ENCODE assay signal across 32 cellular contexts in genomic region chr14:104996483-104996882, GRCh38. TPM values are rescaled to one million over a fixed set of nuclear protein-coding genes. Genes with fewer than 3 reads are reported as not detected.
"Had no signal": no experiment of that assay in that cellular context is flagged by ENCODE, and none has a peak within 500 bp of the region (broad histone marks: within the 10 kb centered on the region; RNA-seq: fewer than 3 reads in every experiment).

No MANE protein-coding gene starts in this region.

- H3K4me3 Mint-ChIP-seq: activated B cell treated with CpG ODN at 0.5 μM for 24 hours; activated CD8-positive, alpha-beta T cell treated with anti-CD3 and anti-CD28 coated beads for 36 hours; activated naive CD8-positive, alpha-beta T cell; activated T-cell treated with anti-CD3 and anti-CD28 coated beads, Interleukin-2, amount 50 U/mL, for 4 hours; activated T-helper 17 cell treated with anti-CD3 and anti-CD28 coated beads, Interleukin-2, amount 50 U/mL, for 72 hours; central memory CD8-positive, alpha-beta T cell; effector memory CD8-positive, alpha-beta T cell; T-cell; T-helper 1 cell treated with Interleukin-12 subunit alpha and Interleukin-12 subunit beta and Interleukin-4 antibody, amounts not matched to agents 30 μg/mL and 1 μg/mL, for 36 hours had no signal

- H3K27me3 ChIP-seq: brain microvascular endothelial cell, esophagus muscularis mucosa, foreskin keratinocyte, gastrocnemius medialis had no signal

- H3K27ac ChIP-seq: brain microvascular endothelial cell, esophagus muscularis mucosa, foreskin keratinocyte, gastrocnemius medialis, WERI-Rb-1 had no signal

- H3K27ac Mint-ChIP-seq: activated B cell treated with CpG ODN at 0.5 μM for 24 hours; activated CD8-positive, alpha-beta T cell treated with anti-CD3 and anti-CD28 coated beads for 36 hours; activated naive CD8-positive, alpha-beta T cell; activated T-helper 17 cell treated with anti-CD3 and anti-CD28 coated beads, Interleukin-2, amount 50 U/mL, for 72 hours; T-cell; T-helper 1 cell treated with Interleukin-12 subunit alpha and Interleukin-12 subunit beta and Interleukin-4 antibody, amounts not matched to agents 30 μg/mL and 1 μg/mL, for 36 hours had no signal

- ATAC-seq: activated CD4-positive, CD25-positive, alpha-beta regulatory T cell treated with anti-CD3 and anti-CD28 coated beads, Interleukin-2, amount 50 U/mL, for 24 hours; activated CD8-positive, alpha-beta T cell treated with anti-CD3 and anti-CD28 coated beads for 36 hours; activated T-cell treated with anti-CD3 and anti-CD28 coated beads, Interleukin-2, amount 50 U/mL, for 4 hours; activated T-helper 17 cell treated with anti-CD3 and anti-CD28 coated beads, Interleukin-2, amount 50 U/mL, for 72 hours; effector memory CD8-positive, alpha-beta T cell; foreskin keratinocyte; gastrocnemius medialis; T-cell had no signal

- H3K27me3 Mint-ChIP-seq: activated B cell treated with CpG ODN at 0.5 μM for 24 hours; activated CD8-positive, alpha-beta T cell treated with anti-CD3 and anti-CD28 coated beads for 36 hours; activated naive CD8-positive, alpha-beta T cell; activated T-helper 17 cell treated with anti-CD3 and anti-CD28 coated beads, Interleukin-2, amount 50 U/mL, for 72 hours; central memory CD8-positive, alpha-beta T cell; effector memory CD8-positive, alpha-beta T cell; T-cell had no signal

- H3K4me3 ChIP-seq: esophagus muscularis mucosa, gastrocnemius medialis had no signal

- H3K4me1 ChIP-seq: esophagus muscularis mucosa, foreskin keratinocyte, gastrocnemius medialis had no signal

- H3K36me3 ChIP-seq: gastrocnemius medialis had no signal

- H3K9me3 ChIP-seq: esophagus muscularis mucosa, gastrocnemius medialis had no signal

- H3K4me1 Mint-ChIP-seq: activated B cell treated with CpG ODN at 0.5 μM for 24 hours, T-cell had no signal

- DNase-seq: activated B cell treated with CpG ODN at 0.5 μM for 24 hours; activated CD4-positive, alpha-beta T cell treated with anti-CD3 and anti-CD28 coated beads for 48 hours; activated CD4-positive, alpha-beta T cell treated with anti-CD3 and anti-CD28 coated beads, Interleukin-2, amount 50 U/mL, for 1 hour; activated CD4-positive, alpha-beta T cell treated with anti-CD3 and anti-CD28 coated beads, Interleukin-2, amount 50 U/mL, for 48 hours; activated CD8-positive, alpha-beta memory T cell treated with anti-CD3 and anti-CD28 coated beads for 24 hours; activated CD8-positive, alpha-beta T cell treated with anti-CD3 and anti-CD28 coated beads for 36 hours; activated effector memory CD4-positive, alpha-beta T cell treated with Interleukin-2 at 50 U/mL for 16 hours; activated gamma-delta T cell treated with Interleukin-2 at 50 U/mL for 16 hours; activated naive CD4-positive, alpha-beta T cell treated with anti-CD3 and anti-CD28 coated beads, Interleukin-2, amount 50 U/mL, for 16 hours; activated naive CD4-positive, alpha-beta T cell treated with Interleukin-2 at 50 U/mL for 16 hours; activated T-cell treated with anti-CD3 and anti-CD28 coated beads, Interleukin-2, amount 50 U/mL, for 4 hours; amniotic stem cell; anterior cingulate cortex; brain microvascular endothelial cell; cortex of kidney; dermis blood vessel endothelial cell; effector CD4-positive, alpha-beta T cell; effector memory CD8-positive, alpha-beta T cell; erythroblast; foreskin keratinocyte; gastrocnemius medialis; T-cell; T-helper 9 cell; WERI-Rb-1 had no signal

- FAIRE-seq: astrocyte, colon had no signal

- H3K9me3 Mint-ChIP-seq: activated B cell treated with CpG ODN at 0.5 μM for 24 hours; activated CD8-positive, alpha-beta T cell treated with anti-CD3 and anti-CD28 coated beads for 36 hours; activated T-cell treated with anti-CD3 and anti-CD28 coated beads, Interleukin-2, amount 50 U/mL, for 4 hours; activated T-helper 17 cell treated with anti-CD3 and anti-CD28 coated beads, Interleukin-2, amount 50 U/mL, for 72 hours; central memory CD8-positive, alpha-beta T cell; effector memory CD8-positive, alpha-beta T cell; T-cell; T-helper 1 cell treated with Interleukin-12 subunit alpha and Interleukin-12 subunit beta and Interleukin-4 antibody, amounts not matched to agents 30 μg/mL and 1 μg/mL, for 36 hours had no signal

RNA-seq across cellular contexts. Expression of gene AHNAK2, which starts 18.3 kb away (rescaled TPM):
- total RNA-seq: activated B cell treated with CpG ODN at 0.5 μM for 24 hours had no signal
